ENCODE assay signal across 8 cellular contexts in the genomic region with DNA sequence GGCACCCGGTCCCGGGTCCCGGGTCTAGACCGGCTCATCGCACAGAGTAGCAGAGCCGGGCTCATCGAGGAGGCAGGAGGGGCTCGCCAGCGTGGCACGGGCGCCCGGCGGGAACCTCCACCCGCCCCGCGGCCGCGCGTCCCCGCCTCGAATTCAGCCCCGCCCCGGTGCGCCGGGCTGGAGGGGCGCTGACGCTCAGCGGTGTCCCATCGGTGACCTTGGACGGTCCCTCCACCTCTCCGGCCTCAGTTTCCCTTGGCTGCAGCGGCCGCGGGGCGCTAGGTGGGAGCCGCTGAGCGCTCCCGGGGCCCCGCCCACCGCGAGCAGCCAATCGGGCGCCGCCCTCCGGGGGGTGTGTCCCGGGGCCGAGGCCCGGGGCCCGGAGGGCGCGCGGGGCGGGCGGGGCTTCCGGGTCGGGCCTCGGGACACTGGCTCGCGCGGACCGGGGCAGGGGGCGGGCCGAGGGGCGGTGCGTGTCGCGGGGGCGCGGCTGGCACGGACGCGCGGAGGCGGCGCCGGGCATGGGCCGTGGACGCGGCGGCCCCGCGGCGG. TPM values are rescaled to one million over a fixed set of nuclear protein-coding genes. Genes with fewer than 3 reads are reported as not detected.
DNase-seq lines count a peak whose midpoint lies in the region; ATAC-seq and TF ChIP-seq lines count a peak whose summit lies in the region.

A gene (plus strand): TSS at position 529 of the 552 bp plus-strand sequence. CDS start 47,858 bp downstream, outside the sequence.

- peak; percentile 90 for DNase-seq in Ammon's horn (ENCODE audit: low spot score)
- peak; percentile 79 for DNase-seq in OCI-M1 (lab: John Stamatoyannopoulos, UW)
- peak; percentile 81 for DNase-seq in activated T-cell treated with anti-CD3 and anti-CD28 coated beads, Interleukin-2, amount 50 U/mL, for 4 hours
- DNase-seq in stimulated activated CD8-positive, alpha-beta memory T cell treated with anti-CD3 and anti-CD28 coated beads, Interleukin-4, amount 100 ng/mL, for 48 hours, result peak; percentile 91

- peak within 1 kb of the TSS; percentile 84 for H3K9ac ChIP-seq in mucosa of stomach (ENCODE audit: low read length)

- H3K4me1 Mint-ChIP-seq in activated T-cell treated with anti-CD3 and anti-CD28 coated beads, Interleukin-2, amount 50 U/mL, for 4 hours (ENCODE audit: low read depth), result peaks cover 16% of the 10 kb centered on the region

- no peaks in the 10 kb centered on the region for H3K36me3 ChIP-seq in mucosa of stomach (ENCODE audit: control insufficient read depth, insufficient read depth, low read length)

- H3K4me1 ChIP-seq in mucosa of stomach (ENCODE audit: control insufficient read depth, insufficient read depth, low read length), result peaks cover 30% of the 10 kb centered on the region

- peak within 1 kb of the TSS; percentile 74 for H3K4me3 ChIP-seq in mucosa of stomach (ENCODE audit: low read length)

- ATAC-seq in HG03354 (IDR thresholded peaks at IDR 0.05; ENCODE audit: poor library complexity, severe bottlenecking, unreplicated experiment) (peak; percentile 62), esophagus mucosa (peak; percentile 91)
- peak; percentile 87 to 88 for ATAC-seq in activated T-cell treated with anti-CD3 and anti-CD28 coated beads, Interleukin-2, amount 50 U/mL, for 4 hours

- peak within 1 kb of the TSS; percentile 83 for H3K4me3 Mint-ChIP-seq in activated T-cell treated with anti-CD3 and anti-CD28 coated beads, Interleukin-2, amount 50 U/mL, for 4 hours

- H3K27me3 Mint-ChIP-seq in activated T-cell treated with anti-CD3 and anti-CD28 coated beads, Interleukin-2, amount 50 U/mL, for 4 hours (ENCODE audit: low read depth), result no peaks in the 10 kb centered on the region

- H3K9me3 ChIP-seq in mucosa of stomach (ENCODE audit: control insufficient read depth, low read length), result no peaks in the 10 kb centered on the region

- peak; percentile 31 for TF ChIP-seq POLR2A in GM19193 (IDR thresholded peaks at IDR 0.05; ENCODE audit: extremely low read depth, insufficient read depth, insufficient read length)

- H3K36me3 Mint-ChIP-seq in activated T-cell treated with anti-CD3 and anti-CD28 coated beads, Interleukin-2, amount 50 U/mL, for 4 hours (ENCODE audit: insufficient read depth), result peaks cover 2% of the 10 kb centered on the region

- H3K9me3 Mint-ChIP-seq in activated T-cell treated with anti-CD3 and anti-CD28 coated beads, Interleukin-2, amount 50 U/mL, for 4 hours, result no peaks in the 10 kb centered on the region

- peaks cover 6% of the 10 kb centered on the region for H3K27me3 ChIP-seq in mucosa of stomach (ENCODE audit: control insufficient read depth, insufficient read depth, low read length)

RNA-seq across cellular contexts. Expression of the gene that starts here (rescaled TPM):
- 1 to 10 TPM; 5.6 to 7.0 (median 5.9) TPM for total RNA-seq in activated T-cell treated with anti-CD3 and anti-CD28 coated beads, Interleukin-2, amount 50 U/mL, for 4 hours
- total RNA-seq in esophagus mucosa, result 12.9 TPM

Comparison
In these comparisons a context has a peak if more than half of its experiments do, and no peak if none do; other contexts are left out.
1. Peak in every context shown above with its lines: DNase-seq, ATAC-seq and H3K4me3 ChIP-seq.